22 cellular contexts compared by ENCODE assay signal in genomic region chr16:5075637-5076036, GRCh38. TPM values are rescaled to one million over a fixed set of nuclear protein-coding genes. Genes with fewer than 3 reads are reported as not detected.
A peak's percentile ranks its signal among the peaks of the same experiment; 100 is the strongest.
DNase-seq lines count a peak whose midpoint lies in the region; ATAC-seq and TF ChIP-seq lines count a peak whose summit lies in the region.
"Had no signal": no experiment of that assay in that cellular context is flagged by ENCODE, and none has a peak within 500 bp of the region (broad histone marks: within the 10 kb centered on the region; RNA-seq: fewer than 3 reads in every experiment).

No MANE protein-coding gene starts in this region.

- TF ChIP-seq POLR2A in heart left ventricle (IDR thresholded peaks at IDR 0.05) (no peak), NB4 (IDR thresholded peaks at IDR 0.05; ENCODE audit: extremely low read depth, insufficient read length) (no peak), spleen (IDR thresholded peaks at IDR 0.05) (no peak)

- H3K27ac ChIP-seq in heart left ventricle, result no peak overlapping the region
- H3K27ac ChIP-seq in endodermal cell (ENCODE audit: low read depth, low read length), result no peak overlapping the region
- H3K27ac ChIP-seq in spleen, result no peak overlapping the region
- H3K27ac ChIP-seq in ascending aorta, result no peak overlapping the region
- H3K27ac ChIP-seq: BLaER1, HL-60 had no signal

- no peaks in the 10 kb centered on the region for H3K4me1 Mint-ChIP-seq in endodermal cell

- ATAC-seq in Right ventricle myocardium inferior (no peak), heart left ventricle (no peak), GM18861 (IDR thresholded peaks at IDR 0.05; ENCODE audit: unreplicated experiment) (no peak)

- WGBS in heart left ventricle, 4 donors, result 80 to 90% (median 84%) methylated on average over 4 to 5 of the region's 5 CpGs
- WGBS in endodermal cell (ENCODE audit: insufficient coverage in 1 of 2, insufficient read length in 1 of 2), 2 experiments, result 89 to 100% methylated on average over 3 to 5 of the region's 5 CpGs
- 84 to 95% (median 91%) methylated on average over 5 of the region's 5 CpGs for WGBS in spleen, 5 donors

- H3K36me3 ChIP-seq in heart left ventricle (peaks cover 0 to 67% (median 51%) of the 10 kb centered on the region in 9 donors), endodermal cell (ENCODE audit: control insufficient read depth, insufficient read depth, low read length) (peaks cover 22% of the 10 kb centered on the region), spleen (peaks cover 0 to 76% (median 54%) of the 10 kb centered on the region in 6 donors), ascending aorta (peaks cover 26 to 36% of the 10 kb centered on the region in 2 donors)

- H3K9me3 ChIP-seq in heart left ventricle (no peaks in the 10 kb centered on the region), endodermal cell (ENCODE audit: control insufficient read depth, low read length) (no peaks in the 10 kb centered on the region), spleen (no peaks in the 10 kb centered on the region), ascending aorta (no peaks in the 10 kb centered on the region)
- H3K9me3 ChIP-seq: BLaER1 had no signal

- H3K27me3 Mint-ChIP-seq in endodermal cell (ENCODE audit: insufficient read depth), result no peaks in the 10 kb centered on the region

- H3K27me3 ChIP-seq in heart left ventricle (no peaks in the 10 kb centered on the region), endodermal cell (ENCODE audit: control insufficient read depth, insufficient read depth, low read length, poor library complexity, severe bottlenecking) (no peaks in the 10 kb centered on the region), spleen (replicated peaks in 1 of 7) (no peaks in the 10 kb centered on the region), ascending aorta (no peaks in the 10 kb centered on the region)
- H3K27me3 ChIP-seq: BLaER1 had no signal

- H3K4me3 Mint-ChIP-seq in endodermal cell, result no peak overlapping the region

- H3K9ac ChIP-seq in endodermal cell (ENCODE audit: extremely low read depth, low read length, poor library complexity, severe bottlenecking), result no peak overlapping the region
- H3K9ac ChIP-seq: BLaER1 had no signal

- H3K4me1 ChIP-seq in heart left ventricle, result peaks cover 0 to 19% (median 6%) of the 10 kb centered on the region in 12 donors
- no peaks in the 10 kb centered on the region for H3K4me1 ChIP-seq in endodermal cell (ENCODE audit: control insufficient read depth, insufficient read depth, low read length)
- peaks cover 11 to 38% (median 19%) of the 10 kb centered on the region in 6 donors for H3K4me1 ChIP-seq in spleen
- H3K4me1 ChIP-seq in ascending aorta, result peaks cover 0 to 10% of the 10 kb centered on the region in 2 donors

- H3K4me3 ChIP-seq in heart left ventricle (no peak overlapping the region), NB4 (ENCODE audit: low read depth, low read length) (no peak overlapping the region), endodermal cell (ENCODE audit: low read length) (no peak overlapping the region), spleen (no peak overlapping the region), ascending aorta (no peak overlapping the region)
- H3K4me3 ChIP-seq: BLaER1 had no signal

- H3K9me3 Mint-ChIP-seq in endodermal cell, result no peaks in the 10 kb centered on the region
- H3K9me3 Mint-ChIP-seq: CD4-positive, CD25-positive, alpha-beta regulatory T cell had no signal

- no peak overlapping the region for H3K27ac Mint-ChIP-seq in endodermal cell
- H3K27ac Mint-ChIP-seq: CD4-positive, CD25-positive, alpha-beta regulatory T cell had no signal

- DNase-seq in Right ventricle myocardium inferior (ENCODE audit: missing footprints) (peak; percentile 9), heart left ventricle (no peak), NB4 (ENCODE audit: low read depth) (peak; percentile 29), endodermal cell (peak; percentile 81), spleen (peak; percentile 13), DMS153 (lab: John Stamatoyannopoulos, UW) (no peak), ascending aorta (ENCODE audit: low spot score in 2 of 2) (no peak)
- DNase-seq: CD4-positive, CD25-positive, alpha-beta regulatory T cell; GOT3; Karpas-422; NCI-H1092 treated with DMSO at 0.1 percent for 48 hours; NCI-H1436 treated with DMSO at 0.1 percent for 48 hours; NCI-H1930; NCI-H446; NCI-H524 treated with DMSO at 0.1 percent for 48 hours; NCI-H774 had no signal

- peaks cover 42% of the 10 kb centered on the region for H3K36me3 Mint-ChIP-seq in endodermal cell (ENCODE audit: low read depth)

- intact Hi-C loops in Right ventricle myocardium inferior (cut with DNase I) (no loop called here), heart left ventricle (cut with DNase I) (no loop called here), spleen (cut with DNase I; ENCODE audit: low total_unique reads) (no loop called here), ascending aorta (cut with DNase I) (no loop called here)

- TF ChIP-seq CTCF in heart left ventricle (IDR thresholded peaks at IDR 0.05) (no peak), NB4 (IDR thresholded peaks at IDR 0.05; ENCODE audit: low read depth, low read length) (no peak), endodermal cell (conservative IDR thresholded peaks at IDR 0.05) (peak; percentile 49), spleen (IDR thresholded peaks at IDR 0.05 in 8 of 11, conservative IDR thresholded peaks at IDR 0.05 in 3 of 11) (no peak), ascending aorta (IDR thresholded peaks at IDR 0.05) (no peak)

RNA-seq across cellular contexts. Expression of gene ALG1, which starts 4.0 kb away (rescaled TPM):
- total RNA-seq in Right ventricle myocardium inferior (7.7 TPM), heart left ventricle (10 to 100 TPM in 3 of 9 donors, 1 to 10 TPM in 6; 6.5 to 17.1 (median 9.7) TPM), endodermal cell (10 to 100 TPM; 25.1 to 32.3 TPM), spleen (10 to 100 TPM; 18.4 to 46.2 (median 24.8) TPM), ascending aorta (27.2 TPM)
- polyA plus RNA-seq in heart left ventricle (10 to 100 TPM in 1 of 2 donors, 1 to 10 TPM in 1; 6.0 to 15.3 TPM), spleen (10 to 100 TPM; 13.0 to 18.6 (median 17.0) TPM)
- 12.9 TPM for polyA plus RNA-seq in endodermal cell (2013, experiment 1 of 2)
- 13.7 TPM for polyA plus RNA-seq in endodermal cell (2013, experiment 2 of 2)

RNA-seq across cellular contexts. Expression of gene C16orf89, which starts 9.9 kb away (rescaled TPM):
- 3.5 TPM for total RNA-seq in Right ventricle myocardium inferior
- 10 to 100 TPM in 4 of 9 donors, 1 to 10 TPM in 5; 1.5 to 38.4 (median 6.9) TPM for total RNA-seq in heart left ventricle
- 1 to 10 TPM in 1 of 2 donors, under 1 TPM in 1; 0.26 to 4.2 TPM for polyA plus RNA-seq in heart left ventricle
- total RNA-seq in endodermal cell, result under 1 TPM in 1 of 2 donors, not detected in 1; 0.51 TPM
- polyA plus RNA-seq in endodermal cell (2013, experiment 1 of 2), result 1.0 TPM
- 1.1 TPM for polyA plus RNA-seq in endodermal cell (2013, experiment 2 of 2)
- total RNA-seq in spleen, result 1 to 10 TPM in 4 of 7 donors, under 1 TPM in 2, not detected in 1; 0.34 to 2.5 (median 1.5) TPM
- 1 to 10 TPM; 1.7 to 5.7 (median 4.0) TPM for polyA plus RNA-seq in spleen
- 4.6 TPM for total RNA-seq in ascending aorta
- total RNA-seq: A172; CD4-positive, CD25-positive, alpha-beta regulatory T cell; Daoy; G401 had no signal
- polyA plus RNA-seq: CD4-positive, CD25-positive, alpha-beta regulatory T cell had no signal

RNA-seq across cellular contexts. Expression of gene EEF2KMT, which starts 22.0 kb away (rescaled TPM):
- total RNA-seq in Right ventricle myocardium inferior (5.7 TPM), heart left ventricle (10 to 100 TPM in 1 of 9 donors, 1 to 10 TPM in 8; 6.2 to 10.8 (median 7.2) TPM), endodermal cell (10 to 100 TPM in 1 of 2 donors, 1 to 10 TPM in 1; 8.6 to 15.6 TPM), spleen (10 to 100 TPM in 1 of 7 donors, 1 to 10 TPM in 6; 5.8 to 11.7 (median 7.6) TPM), ascending aorta (2.8 TPM)
- polyA plus RNA-seq in heart left ventricle (10 to 100 TPM in 1 of 2 donors, 1 to 10 TPM in 1; 3.2 to 11.6 TPM), spleen (1 to 10 TPM; 4.5 to 7.8 (median 6.7) TPM)
- 11.7 TPM for polyA plus RNA-seq in endodermal cell (2013, experiment 1 of 2)
- 10.2 TPM for polyA plus RNA-seq in endodermal cell (2013, experiment 2 of 2)

RNA-seq across cellular contexts. Expression of gene NAGPA, which starts 41.9 kb away (rescaled TPM):
- total RNA-seq in Right ventricle myocardium inferior (6.5 TPM), heart left ventricle (10 to 100 TPM in 3 of 9 donors, 1 to 10 TPM in 6; 3.8 to 14.6 (median 8.9) TPM), endodermal cell (10 to 100 TPM; 12.7 to 14.0 TPM), spleen (10 to 100 TPM; 16.2 to 41.8 (median 25.4) TPM), ascending aorta (23.0 TPM)
- polyA plus RNA-seq in heart left ventricle (1 to 10 TPM; 6.4 to 6.5 TPM), spleen (10 to 100 TPM; 11.8 to 17.7 (median 14.8) TPM)
- 6.8 TPM for polyA plus RNA-seq in endodermal cell (2013, experiment 1 of 2)
- polyA plus RNA-seq in endodermal cell (2013, experiment 2 of 2), result 6.3 TPM

Comparison
In these comparisons a context has a peak if more than half of its experiments do, and no peak if none do; other contexts are left out.
1. DNase-seq: peak in Right ventricle myocardium inferior (single experiment), NB4 (single experiment), endodermal cell (single experiment) and spleen (single experiment); none in heart left ventricle (0 of 5), DMS153 (single experiment) and ascending aorta (0 of 2).